In genomic region chr19:18450934-18451836, GRCh38 we compare ENCODE assay signal across 8 cellular contexts. TPM values are rescaled to one million over a fixed set of nuclear protein-coding genes. Genes with fewer than 3 reads are reported as not detected.
DNase-seq lines count a peak whose midpoint lies in the region; ATAC-seq and TF ChIP-seq lines count a peak whose summit lies in the region.

No MANE protein-coding gene starts in this region.

- H3K27ac ChIP-seq in PC-3 (ENCODE audit: low read length) (no peak overlapping the region), fibroblast of lung (ENCODE audit: insufficient read depth, low read length) (no peak overlapping the region), neutrophil (no peak overlapping the region), substantia nigra (ENCODE audit: low read depth, low read length, poor library complexity, severe bottlenecking) (no peak overlapping the region)

- H3K9me3 Mint-ChIP-seq in activated T-cell treated with anti-CD3 and anti-CD28 coated beads, Interleukin-2, amount 50 U/mL, for 4 hours, result no peaks in the 10 kb centered on the region

- DNase-seq in Daoy (ENCODE audit: low read depth) (peak; percentile 81), HPDE6-E6E7 (ENCODE audit: extremely low spot score) (peak; percentile 67), PC-3 (peak; percentile 82), fibroblast of lung (ENCODE audit: low read depth in 2 of 2) (peak in 1 of 2 donors; percentile 77), substantia nigra (lab: John Stamatoyannopoulos, UW) (peak in 48 of 49 donors; percentile 21 to 94 (median 78)), kidney glomerular epithelial cell (lab: John Stamatoyannopoulos, UW) (no peak)
- DNase-seq in activated T-cell treated with anti-CD3 and anti-CD28 coated beads, Interleukin-2, amount 50 U/mL, for 4 hours, result peak; percentile 89

- CTCF ChIA-PET in PC-3 (lab: Charles Lee), result interaction anchor here (0.6 to 1.1 kb wide), 5 partner anchors 11 to 139 kb away, joined by 3 to 14 read pairs (median 3); no protein-coding TSS in a partner anchor

- H3K4me3 ChIP-seq in PC-3 (ENCODE audit: low read length), result no peak overlapping the region
- H3K4me3 ChIP-seq in fibroblast of lung (replicated peaks in 1 of 4; ENCODE audit: control extremely low read depth in 1 of 4, insufficient read depth in 1 of 4, low read depth in 3 of 4, low read length in 4 of 4), result no peak overlapping the region
- no peak overlapping the region for H3K4me3 ChIP-seq in neutrophil (ENCODE audit: low read depth in 1 of 2, low read length in 1 of 2)

- no peak overlapping the region for H3K9ac ChIP-seq in PC-3 (ENCODE audit: low read length)
- no peak overlapping the region for H3K9ac ChIP-seq in fibroblast of lung (ENCODE audit: insufficient read depth, low read length)

- H3K36me3 Mint-ChIP-seq in activated T-cell treated with anti-CD3 and anti-CD28 coated beads, Interleukin-2, amount 50 U/mL, for 4 hours (ENCODE audit: insufficient read depth), result peaks cover 24% of the 10 kb centered on the region

- H3F3A ChIP-seq in PC-3 (ENCODE audit: low read length, unreplicated experiment), result no peaks in the 10 kb centered on the region

- no peaks in the 10 kb centered on the region for H3K9me2 ChIP-seq in PC-3 (replicated peaks; ENCODE audit: low read length)

- ATAC-seq in PC-3, result peak; percentile 58
- ATAC-seq in activated T-cell treated with anti-CD3 and anti-CD28 coated beads, Interleukin-2, amount 50 U/mL, for 4 hours, result peak; percentile 94 to 95

- H3K4me1 ChIP-seq in PC-3 (ENCODE audit: insufficient read depth, low read length), result peaks cover 21% of the 10 kb centered on the region
- H3K4me1 ChIP-seq in fibroblast of lung (ENCODE audit: control insufficient read depth, extremely low read depth, insufficient read depth, low read length), result peaks cover 11% of the 10 kb centered on the region
- peaks cover 0 to 4% of the 10 kb centered on the region in 2 experiments for H3K4me1 ChIP-seq in neutrophil (ENCODE audit: control insufficient read depth in 1 of 2, insufficient read depth in 1 of 2, low read depth in 1 of 2, low read length in 1 of 2)

- intact Hi-C loops in PC-3 (cut with micrococcal nuclease), result no loop called here

- H3K4me2 ChIP-seq in PC-3 (ENCODE audit: low read length) (no peak overlapping the region), fibroblast of lung (ENCODE audit: extremely low read depth, insufficient read depth, low read length) (no peak overlapping the region)

- no peak overlapping the region for H2AFZ ChIP-seq in PC-3 (ENCODE audit: low read length)
- H2AFZ ChIP-seq in fibroblast of lung (ENCODE audit: low read length), result no peak overlapping the region

- no peaks in the 10 kb centered on the region for H3K9me3 ChIP-seq in PC-3 (ENCODE audit: low read length)
- no peaks in the 10 kb centered on the region for H3K9me3 ChIP-seq in fibroblast of lung (ENCODE audit: control insufficient read depth, insufficient read depth, low read depth, low read length)
- no peaks in the 10 kb centered on the region for H3K9me3 ChIP-seq in neutrophil

- H4K20me1 ChIP-seq in PC-3 (ENCODE audit: low read length), result no peaks in the 10 kb centered on the region
- no peaks in the 10 kb centered on the region for H4K20me1 ChIP-seq in fibroblast of lung (ENCODE audit: control insufficient read depth, extremely low read depth, insufficient read depth, low read length)

- H3K36me3 ChIP-seq in PC-3 (ENCODE audit: low read depth, low read length), result peaks cover 15% of the 10 kb centered on the region
- H3K36me3 ChIP-seq in fibroblast of lung (ENCODE audit: control insufficient read depth, insufficient read depth, low read length), result peaks cover 22% of the 10 kb centered on the region
- peaks cover 88% of the 10 kb centered on the region for H3K36me3 ChIP-seq in neutrophil

- H3K79me2 ChIP-seq in PC-3 (ENCODE audit: low read length) (no peaks in the 10 kb centered on the region), fibroblast of lung (ENCODE audit: control insufficient read depth, insufficient read depth, low read length) (no peaks in the 10 kb centered on the region)

- BruUV-seq in PC-3 (replicated peaks; lab: Mats Ljungman, UMichigan), result no TSS peak

- H3K4me1 Mint-ChIP-seq in activated T-cell treated with anti-CD3 and anti-CD28 coated beads, Interleukin-2, amount 50 U/mL, for 4 hours (ENCODE audit: low read depth), result peaks cover 6% of the 10 kb centered on the region

- no peaks in the 10 kb centered on the region for H3K27me3 ChIP-seq in PC-3 (ENCODE audit: low read length)
- H3K27me3 ChIP-seq in fibroblast of lung (ENCODE audit: control insufficient read depth, insufficient read depth, low read length), result no peaks in the 10 kb centered on the region
- H3K27me3 ChIP-seq in neutrophil, result no peaks in the 10 kb centered on the region

- no peaks in the 10 kb centered on the region for H3K27me3 Mint-ChIP-seq in activated T-cell treated with anti-CD3 and anti-CD28 coated beads, Interleukin-2, amount 50 U/mL, for 4 hours (ENCODE audit: low read depth)

- TF ChIP-seq CTCF in PC-3 (conservative IDR thresholded peaks at IDR 0.05; ENCODE audit: low read depth, low read length), result peak; percentile 96
- TF ChIP-seq CTCF in fibroblast of lung (conservative IDR thresholded peaks at IDR 0.05 in 1 of 2, IDR thresholded peaks at IDR 0.05 in 1 of 2; ENCODE audit: low read depth in 1 of 2, low read length in 2 of 2), result peak; percentile 91 to 94
- TF ChIP-seq CTCF in neutrophil (IDR thresholded peaks at IDR 0.05), result peak; percentile 92

- no peak overlapping the region for H3K4me3 Mint-ChIP-seq in activated T-cell treated with anti-CD3 and anti-CD28 coated beads, Interleukin-2, amount 50 U/mL, for 4 hours

- POLR2A ChIA-PET in PC-3 (lab: Charles Lee; ENCODE audit: unreplicated experiment), result no interaction called here

RNA-seq across cellular contexts. Expression of gene ISYNA1, which starts 13.3 kb away (rescaled TPM):
- total RNA-seq in Daoy (2014; rRNA removed; shearing (Covaris generic)), result 7.0 and 7.4 TPM in 2 replicates
- total RNA-seq in PC-3 (2014; rRNA removed) (19.4 TPM in 2 replicates), fibroblast of lung (25.6 and 37.8 TPM in 2 replicates)
- total RNA-seq in activated T-cell treated with anti-CD3 and anti-CD28 coated beads, Interleukin-2, amount 50 U/mL, for 4 hours, result 10 to 100 TPM; 10.2 to 16.6 (median 14.4) TPM
- polyA plus RNA-seq in fibroblast of lung, result 8.3 and 10.3 TPM in 2 replicates
- polyA plus RNA-seq in fibroblast of lung (2012), result 21.1 and 21.6 TPM in 2 replicates
- polyA minus RNA-seq in fibroblast of lung (ENCODE audit: low replicate concordance), result 15.9 and 21.9 TPM in 2 replicates

RNA-seq across cellular contexts. Expression of gene SSBP4, which starts 32.0 kb away (rescaled TPM):
- total RNA-seq in Daoy (2014; rRNA removed; shearing (Covaris generic)), result 57.4 and 73.6 TPM in 2 replicates
- 97.5 and 99.9 TPM in 2 replicates for total RNA-seq in PC-3 (2014; rRNA removed)
- 100 to 1,000 TPM; 119 to 155 (median 135) TPM for total RNA-seq in activated T-cell treated with anti-CD3 and anti-CD28 coated beads, Interleukin-2, amount 50 U/mL, for 4 hours
- total RNA-seq in fibroblast of lung, result 58.6 and 76.5 TPM in 2 replicates
- 12.8 and 16.5 TPM in 2 replicates for polyA plus RNA-seq in fibroblast of lung
- polyA plus RNA-seq in fibroblast of lung (2012), result 42.1 and 59.3 TPM in 2 replicates
- 11.0 and 12.0 TPM in 2 replicates for polyA minus RNA-seq in fibroblast of lung (ENCODE audit: low replicate concordance)

RNA-seq across cellular contexts. Expression of gene LRRC25, which starts 53.8 kb away (rescaled TPM):
- not detected in 2 replicates for total RNA-seq in Daoy (2014; rRNA removed; shearing (Covaris generic))
- not detected in 2 replicates for total RNA-seq in PC-3 (2014; rRNA removed)
- not detected for total RNA-seq in activated T-cell treated with anti-CD3 and anti-CD28 coated beads, Interleukin-2, amount 50 U/mL, for 4 hours
- total RNA-seq in fibroblast of lung, result 1.2 and 4.6 TPM in 2 replicates
- 0.10 and 0.25 TPM in 2 replicates for polyA plus RNA-seq in fibroblast of lung
- 0.08 and 0.25 TPM in 2 replicates for polyA plus RNA-seq in fibroblast of lung (2012)
- not detected in 2 replicates for polyA minus RNA-seq in fibroblast of lung (ENCODE audit: low replicate concordance)
